Comparison of ENCODE assay signal across 32 cellular contexts in genomic region chr10:44811072-44811471, GRCh38.
DNase-seq lines count a peak whose midpoint lies in the region; ATAC-seq and TF ChIP-seq lines count a peak whose summit lies in the region.
"Had no signal": no experiment of that assay in that cellular context is flagged by ENCODE, and none has a peak within 500 bp of the region (broad histone marks: within the 10 kb centered on the region; RNA-seq: fewer than 3 reads in every experiment).

No MANE protein-coding gene starts in this region.

- no peak overlapping the region for H3K4me3 Mint-ChIP-seq in nephron
- no peak overlapping the region for H3K4me3 Mint-ChIP-seq in activated naive CD8-positive, alpha-beta T cell treated with anti-CD3 and anti-CD28 coated beads, Interleukin-2, amount 50 U/mL, for 24 hours
- no peak overlapping the region for H3K4me3 Mint-ChIP-seq in CD4-positive, alpha-beta memory T cell
- H3K4me3 Mint-ChIP-seq: activated CD4-positive, alpha-beta T cell treated with anti-CD3 and anti-CD28 coated beads, Interleukin-2, amount 10 ng/mL, durations not matched to agents 7 days and 5 days; activated naive CD4-positive, alpha-beta T cell treated with anti-CD3 and anti-CD28 coated beads, Interleukin-2, amount 10 ng/mL, durations not matched to agents 7 days and 5 days; B cell; CD8-positive, alpha-beta memory T cell; effector memory CD8-positive, alpha-beta T cell; neural crest cell; stimulated activated naive CD8-positive, alpha-beta T cell treated with anti-CD3 and anti-CD28 coated beads, Interleukin-15, Interleukin-2, amounts not matched to agents 100 ng/mL and 50 ng/mL, for 24 hours had no signal

- CTCF ChIA-PET in CD4-positive, alpha-beta memory T cell (lab: Charles Lee; ENCODE audit: partially characterized antibody), result no interaction called here

- no peaks in the 10 kb centered on the region for H3K36me3 ChIP-seq in brain microvascular endothelial cell (replicated peaks)
- H3K36me3 ChIP-seq in CD4-positive, alpha-beta memory T cell (ENCODE audit: insufficient read depth, low read length), result no peaks in the 10 kb centered on the region
- H3K36me3 ChIP-seq: colonic mucosa, gastrocnemius medialis, HAP-1, lower lobe of right lung, thyroid gland, WERI-Rb-1 had no signal

- no peaks in the 10 kb centered on the region for H3K36me3 Mint-ChIP-seq in nephron (ENCODE audit: low read depth)
- H3K36me3 Mint-ChIP-seq in activated naive CD8-positive, alpha-beta T cell treated with anti-CD3 and anti-CD28 coated beads, Interleukin-2, amount 50 U/mL, for 24 hours (ENCODE audit: low read depth), result no peaks in the 10 kb centered on the region
- H3K36me3 Mint-ChIP-seq in CD4-positive, alpha-beta memory T cell, result no peaks in the 10 kb centered on the region
- H3K36me3 Mint-ChIP-seq: activated naive CD4-positive, alpha-beta T cell treated with anti-CD3 and anti-CD28 coated beads, Interleukin-2, amount 10 ng/mL, durations not matched to agents 7 days and 5 days; CD8-positive, alpha-beta memory T cell had no signal

- H3K27ac Mint-ChIP-seq in nephron, result peak overlapping the region; percentile 39 to 69 (median 64)
- no peak overlapping the region for H3K27ac Mint-ChIP-seq in activated naive CD8-positive, alpha-beta T cell treated with anti-CD3 and anti-CD28 coated beads, Interleukin-2, amount 50 U/mL, for 24 hours
- H3K27ac Mint-ChIP-seq in CD4-positive, alpha-beta memory T cell, result no peak overlapping the region
- H3K27ac Mint-ChIP-seq: activated CD4-positive, alpha-beta T cell treated with anti-CD3 and anti-CD28 coated beads, Interleukin-2, amount 10 ng/mL, durations not matched to agents 7 days and 5 days; activated naive CD4-positive, alpha-beta T cell treated with anti-CD3 and anti-CD28 coated beads, Interleukin-2, amount 10 ng/mL, durations not matched to agents 7 days and 5 days; B cell; CD8-positive, alpha-beta memory T cell; effector memory CD8-positive, alpha-beta T cell; stimulated activated naive CD8-positive, alpha-beta T cell treated with anti-CD3 and anti-CD28 coated beads, Interleukin-15, Interleukin-2, amounts not matched to agents 100 ng/mL and 50 ng/mL, for 24 hours had no signal

- intact Hi-C loops in right cardiac atrium (cut with DNase I), result no loop called here
- intact Hi-C loops in CD4-positive, alpha-beta memory T cell (cut with micrococcal nuclease), result no loop called here

- peaks cover 9% of the 10 kb centered on the region for H3K9me3 Mint-ChIP-seq in nephron
- no peaks in the 10 kb centered on the region for H3K9me3 Mint-ChIP-seq in activated naive CD8-positive, alpha-beta T cell treated with anti-CD3 and anti-CD28 coated beads, Interleukin-2, amount 50 U/mL, for 24 hours
- H3K9me3 Mint-ChIP-seq in CD4-positive, alpha-beta memory T cell, result no peaks in the 10 kb centered on the region
- H3K9me3 Mint-ChIP-seq: activated CD4-positive, alpha-beta T cell treated with anti-CD3 and anti-CD28 coated beads, Interleukin-2, amount 10 ng/mL, durations not matched to agents 7 days and 5 days; activated naive CD4-positive, alpha-beta T cell treated with anti-CD3 and anti-CD28 coated beads, Interleukin-2, amount 10 ng/mL, durations not matched to agents 7 days and 5 days; effector memory CD8-positive, alpha-beta T cell; neural crest cell; stimulated activated naive CD8-positive, alpha-beta T cell treated with anti-CD3 and anti-CD28 coated beads, Interleukin-15, Interleukin-2, amounts not matched to agents 100 ng/mL and 50 ng/mL, for 24 hours had no signal

- H3K27ac ChIP-seq in brain microvascular endothelial cell, result no peak overlapping the region
- no peak overlapping the region for H3K27ac ChIP-seq in right cardiac atrium (ENCODE audit: low read length)
- H3K27ac ChIP-seq in CD4-positive, alpha-beta memory T cell (ENCODE audit: low read depth, low read length), result no peak overlapping the region
- H3K27ac ChIP-seq: colonic mucosa, gastrocnemius medialis, lower lobe of right lung, PC-9, thyroid gland, WERI-Rb-1 had no signal

- peak; percentile 33 for DNase-seq in EH (ENCODE audit: low read depth)
- DNase-seq in brain microvascular endothelial cell, result peak; percentile 18
- peak in 2 of 3 donors; percentile 64 to 69 for DNase-seq in right cardiac atrium
- no peak for DNase-seq in activated naive CD8-positive, alpha-beta T cell treated with anti-CD3 and anti-CD28 coated beads, Interleukin-2, amount 50 U/mL, for 24 hours
- no peak for DNase-seq in activated effector memory CD4-positive, alpha-beta T cell treated with Interleukin-2 at 50 U/mL for 16 hours
- no peak for DNase-seq in CD4-positive, alpha-beta memory T cell
- DNase-seq: activated CD4-positive, alpha-beta T cell treated with anti-CD3 and anti-CD28 coated beads, Interleukin-2, amount 10 ng/mL, durations not matched to agents 7 days and 5 days; activated naive CD4-positive, alpha-beta T cell treated with anti-CD3 and anti-CD28 coated beads, Interleukin-2, amount 10 ng/mL, durations not matched to agents 7 days and 5 days; activated T-cell treated with anti-CD3 and anti-CD28 coated beads, Interleukin-2, amount 50 U/mL, for 48 hours; amniotic stem cell; CD8-positive, alpha-beta memory T cell; colonic mucosa; DMS153; effector memory CD8-positive, alpha-beta T cell; gastrocnemius medialis; GDM1; lower lobe of right lung; NCI-H1092 treated with DMSO at 0.1 percent for 48 hours; NCI-H1930; NCI-H526; NK-92 treated with Interleukin-12 subunit alpha and Interleukin-12 subunit beta, amount 100 ng/mL, for 24 hours; PC-9; SHP77 treated with DMSO at 0.1 percent for 48 hours; T-helper 9 cell; thyroid gland; WERI-Rb-1 had no signal

- TF ChIP-seq CTCF in brain microvascular endothelial cell (IDR thresholded peaks at IDR 0.05; ENCODE audit: low read depth, low read length, missing control alignments) (peak; percentile 5), nephron (IDR thresholded peaks at IDR 0.05; ENCODE audit: unreplicated experiment in 3 of 3) (no peak)

- peaks cover 43% of the 10 kb centered on the region for H3K4me1 Mint-ChIP-seq in nephron
- no peaks in the 10 kb centered on the region for H3K4me1 Mint-ChIP-seq in activated naive CD8-positive, alpha-beta T cell treated with anti-CD3 and anti-CD28 coated beads, Interleukin-2, amount 50 U/mL, for 24 hours
- no peaks in the 10 kb centered on the region for H3K4me1 Mint-ChIP-seq in CD4-positive, alpha-beta memory T cell
- H3K4me1 Mint-ChIP-seq: activated CD4-positive, alpha-beta T cell treated with anti-CD3 and anti-CD28 coated beads, Interleukin-2, amount 10 ng/mL, durations not matched to agents 7 days and 5 days; activated naive CD4-positive, alpha-beta T cell treated with anti-CD3 and anti-CD28 coated beads, Interleukin-2, amount 10 ng/mL, durations not matched to agents 7 days and 5 days; B cell; CD8-positive, alpha-beta memory T cell; neural crest cell had no signal

- peaks cover 6% of the 10 kb centered on the region for H3K4me1 ChIP-seq in right cardiac atrium (ENCODE audit: control insufficient read depth, insufficient read depth, low read length)
- H3K4me1 ChIP-seq in CD4-positive, alpha-beta memory T cell (ENCODE audit: insufficient read depth, low read length), result no peaks in the 10 kb centered on the region
- H3K4me1 ChIP-seq: colonic mucosa, HAP-1, lower lobe of right lung had no signal

- ATAC-seq in right cardiac atrium (peak; percentile 71 to 87), GM21360 (IDR thresholded peaks at IDR 0.05; ENCODE audit: unreplicated experiment) (no peak)
- ATAC-seq in activated naive CD8-positive, alpha-beta T cell treated with anti-CD3 and anti-CD28 coated beads, Interleukin-2, amount 50 U/mL, for 24 hours, result no peak
- ATAC-seq: effector memory CD8-positive, alpha-beta T cell; gastrocnemius medialis had no signal

- no peaks in the 10 kb centered on the region for H3K27me3 Mint-ChIP-seq in nephron (ENCODE audit: low read depth)
- no peaks in the 10 kb centered on the region for H3K27me3 Mint-ChIP-seq in activated naive CD8-positive, alpha-beta T cell treated with anti-CD3 and anti-CD28 coated beads, Interleukin-2, amount 50 U/mL, for 24 hours
- H3K27me3 Mint-ChIP-seq in CD4-positive, alpha-beta memory T cell, result peaks cover 2 to 7% of the 10 kb centered on the region in 2 donors

- no peak overlapping the region for H3K4me3 ChIP-seq in brain microvascular endothelial cell (ENCODE audit: low read depth, low read length)
- no peak overlapping the region for H3K4me3 ChIP-seq in right cardiac atrium (ENCODE audit: low read length)
- no peak overlapping the region for H3K4me3 ChIP-seq in CD4-positive, alpha-beta memory T cell (ENCODE audit: low read length in 2 of 2)
- H3K4me3 ChIP-seq: colonic mucosa, gastrocnemius medialis, HAP-1, lower lobe of right lung, PC-9, thyroid gland had no signal

- POLR2A ChIA-PET in CD4-positive, alpha-beta memory T cell (lab: Charles Lee; ENCODE audit: partially characterized antibody), result no interaction called here

- in situ Hi-C loops in brain microvascular endothelial cell (cut with HindIII; ENCODE audit: low pct_ligation_motif_present, low sequenced_read_pairs), result no loop called here

- 7% methylated on average over 3 of the region's 3 CpGs for WGBS in right cardiac atrium

- no peaks in the 10 kb centered on the region for H3K9me3 ChIP-seq in right cardiac atrium (ENCODE audit: control insufficient read depth, low read length)
- H3K9me3 ChIP-seq in CD4-positive, alpha-beta memory T cell (ENCODE audit: control insufficient read depth in 1 of 2, low read length in 2 of 2), result no peaks in the 10 kb centered on the region
- H3K9me3 ChIP-seq: colonic mucosa, gastrocnemius medialis, HAP-1, lower lobe of right lung, thyroid gland had no signal

- H3K27me3 ChIP-seq in brain microvascular endothelial cell (replicated peaks) (no peaks in the 10 kb centered on the region), right cardiac atrium (ENCODE audit: control insufficient read depth, insufficient read depth) (no peaks in the 10 kb centered on the region)
- H3K27me3 ChIP-seq in CD4-positive, alpha-beta memory T cell (ENCODE audit: insufficient read depth, low read length), result no peaks in the 10 kb centered on the region
- H3K27me3 ChIP-seq: colonic mucosa, gastrocnemius medialis, thyroid gland had no signal

Comparison
In these comparisons a context has a peak if more than half of its experiments do, and no peak if none do; other contexts are left out.
1. DNase-seq: peak in EH (single experiment), brain microvascular endothelial cell (single experiment) and right cardiac atrium (2 of 3); none in activated naive CD8-positive, alpha-beta T cell treated with anti-CD3 and anti-CD28 coated beads, Interleukin-2, amount 50 U/mL, for 24 hours (single experiment), activated effector memory CD4-positive, alpha-beta T cell treated with Interleukin-2 at 50 U/mL for 16 hours (single experiment) and CD4-positive, alpha-beta memory T cell (0 of 5).
2. ATAC-seq: peak in right cardiac atrium (2 of 2); none in GM21360 (single experiment) and activated naive CD8-positive, alpha-beta T cell treated with anti-CD3 and anti-CD28 coated beads, Interleukin-2, amount 50 U/mL, for 24 hours (single experiment).
3. H3K27ac Mint-ChIP-seq: peak in nephron (3 of 3); none in activated naive CD8-positive, alpha-beta T cell treated with anti-CD3 and anti-CD28 coated beads, Interleukin-2, amount 50 U/mL, for 24 hours (single experiment) and CD4-positive, alpha-beta memory T cell (0 of 7).